ENCODE assay signal across 23 cellular contexts in genomic region chr6:161021543-161021942, GRCh38.
"Had no signal": no experiment of that assay in that cellular context is flagged by ENCODE, and none has a peak within 500 bp of the region (broad histone marks: within the 10 kb centered on the region; RNA-seq: fewer than 3 reads in every experiment).

No MANE protein-coding gene starts in this region.

- H3K36me3 Mint-ChIP-seq: natural killer cell treated with Interleukin-12 subunit alpha and Interleukin-12 subunit beta and Interleukin-15 and Interleukin-18, amount 100 ng/mL, for 72 hours had no signal

- H3K27ac Mint-ChIP-seq: naive thymus-derived CD4-positive, alpha-beta T cell; natural killer cell treated with Interleukin-12 subunit alpha and Interleukin-12 subunit beta and Interleukin-15 and Interleukin-18, amount 100 ng/mL, for 72 hours; stimulated activated naive CD8-positive, alpha-beta T cell treated with anti-CD3 and anti-CD28 coated beads, Interleukin-15, Interleukin-2, amounts not matched to agents 100 ng/mL and 50 ng/mL, for 24 hours had no signal

- H3K9me3 Mint-ChIP-seq: natural killer cell treated with Interleukin-12 subunit alpha and Interleukin-12 subunit beta and Interleukin-15 and Interleukin-18, amount 100 ng/mL, for 72 hours; stimulated activated naive CD8-positive, alpha-beta T cell treated with anti-CD3 and anti-CD28 coated beads, Interleukin-15, Interleukin-2, amounts not matched to agents 100 ng/mL and 50 ng/mL, for 24 hours had no signal

- DNase-seq: islet precursor cell; left ventricle myocardium inferior; midbrain; mucosa of descending colon; naive thymus-derived CD4-positive, alpha-beta T cell; ovary; posterior cingulate gyrus; psoas muscle; right lobe of liver; stimulated activated CD4-positive, alpha-beta T cell treated with anti-CD3 and anti-CD28 coated beads, Interleukin-12 subunit alpha, Interleukin-12 subunit beta, amount 100 ng/mL, for 4 hours; stimulated activated CD4-positive, alpha-beta T cell treated with anti-CD3 and anti-CD28 coated beads, Interleukin-15, amount 100 ng/mL, for 24 hours; stimulated activated CD4-positive, alpha-beta T cell treated with anti-CD3 and anti-CD28 coated beads, Interleukin-2, amount 100 ng/mL, for 24 hours; stimulated activated CD4-positive, alpha-beta T cell treated with anti-CD3 and anti-CD28 coated beads, Interleukin-4, amount 100 ng/mL, for 1 hour; stimulated activated naive CD4-positive, alpha-beta T cell; tibial artery; trophoblast cell; upper lobe of right lung had no signal

- H3K4me1 ChIP-seq: psoas muscle, right atrium auricular region, right lobe of liver, suprapubic skin, tibial artery, upper lobe of right lung had no signal

- ATAC-seq: mucosa of descending colon; naive thymus-derived CD4-positive, alpha-beta T cell; natural killer cell treated with Interleukin-12 subunit alpha and Interleukin-12 subunit beta and Interleukin-15 and Interleukin-18, amount 100 ng/mL, for 72 hours; right lobe of liver; upper lobe of right lung had no signal

- H3K27me3 Mint-ChIP-seq: naive thymus-derived CD4-positive, alpha-beta T cell; natural killer cell treated with Interleukin-12 subunit alpha and Interleukin-12 subunit beta and Interleukin-15 and Interleukin-18, amount 100 ng/mL, for 72 hours; stimulated activated naive CD8-positive, alpha-beta T cell treated with anti-CD3 and anti-CD28 coated beads, Interleukin-15, Interleukin-2, amounts not matched to agents 100 ng/mL and 50 ng/mL, for 24 hours had no signal

- H3K27ac ChIP-seq: left ventricle myocardium inferior, ovary, psoas muscle, right atrium auricular region, right lobe of liver, suprapubic skin, thoracic aorta, tibial artery, upper lobe of right lung had no signal

- H3K27me3 ChIP-seq: ovary, right atrium auricular region, right lobe of liver, suprapubic skin, tibial artery, upper lobe of right lung had no signal

- H3K36me3 ChIP-seq: left ventricle myocardium inferior, ovary, right atrium auricular region, right lobe of liver, suprapubic skin, thoracic aorta had no signal

- H3K4me3 ChIP-seq: left ventricle myocardium inferior, lung, mucosa of descending colon, ovary, psoas muscle, right atrium auricular region, right lobe of liver, suprapubic skin, thoracic aorta, tibial artery, upper lobe of right lung had no signal

- H3K9me3 ChIP-seq: left ventricle myocardium inferior, mucosa of descending colon, ovary, psoas muscle, right atrium auricular region, right lobe of liver, suprapubic skin, thoracic aorta, tibial artery, upper lobe of right lung had no signal

- H3K4me3 Mint-ChIP-seq: naive thymus-derived CD4-positive, alpha-beta T cell; natural killer cell treated with Interleukin-12 subunit alpha and Interleukin-12 subunit beta and Interleukin-15 and Interleukin-18, amount 100 ng/mL, for 72 hours; stimulated activated naive CD8-positive, alpha-beta T cell treated with anti-CD3 and anti-CD28 coated beads, Interleukin-15, Interleukin-2, amounts not matched to agents 100 ng/mL and 50 ng/mL, for 24 hours had no signal
